8 cellular contexts compared by ENCODE assay signal in genomic region chr16:1983053-1983543, GRCh38. TPM values are rescaled to one million over a fixed set of nuclear protein-coding genes. Genes with fewer than 3 reads are reported as not detected.
DNase-seq lines count a peak whose midpoint lies in the region; ATAC-seq and TF ChIP-seq lines count a peak whose summit lies in the region.

No MANE protein-coding gene starts in this region.

- ATAC-seq in central memory CD8-positive, alpha-beta T cell (replicated peaks; ENCODE audit: extremely low read depth, poor library complexity, severe bottlenecking): no peak
- ATAC-seq in naive thymus-derived CD8-positive, alpha-beta T cell: no peak

- CTCF ChIA-PET in AG04449 (lab: Yijun Ruan, JAX): interaction anchor here (1.3 to 16.4 kb wide), 5 partner anchors 10 to 157 kb away, joined by 3 to 163 read pairs (median 7); partner anchors contain the start of gene TBL3

- no peak overlapping the region for H3K27ac Mint-ChIP-seq in central memory CD8-positive, alpha-beta T cell (ENCODE audit: low read depth)
- H3K27ac Mint-ChIP-seq in naive thymus-derived CD8-positive, alpha-beta T cell: peak overlapping the region in 9 of 10 donors; percentile 10 to 81 (median 67)

- H3K4me1 Mint-ChIP-seq in central memory CD8-positive, alpha-beta T cell: peaks cover 12% of the 10 kb centered on the region
- H3K4me1 Mint-ChIP-seq in naive thymus-derived CD8-positive, alpha-beta T cell: peaks cover 5 to 19% (median 15%) of the 10 kb centered on the region in 4 donors

- H3K4me3 Mint-ChIP-seq in central memory CD8-positive, alpha-beta T cell: peak overlapping the region; percentile 72
- H3K4me3 Mint-ChIP-seq in naive thymus-derived CD8-positive, alpha-beta T cell: peak overlapping the region; percentile 73 to 89 (median 79)

- peak overlapping the region; percentile 71 for H3K4me3 ChIP-seq in AG04449 (ENCODE audit: low read depth, low read length)
- peak overlapping the region; percentile 66 for H3K4me3 ChIP-seq in Jurkat, Clone E6-1 (ENCODE audit: low read length)

- no peaks in the 10 kb centered on the region for H3K9me3 Mint-ChIP-seq in central memory CD8-positive, alpha-beta T cell
- no peaks in the 10 kb centered on the region for H3K9me3 Mint-ChIP-seq in naive thymus-derived CD8-positive, alpha-beta T cell

- peaks cover 14% of the 10 kb centered on the region for H3K27me3 Mint-ChIP-seq in central memory CD8-positive, alpha-beta T cell
- H3K27me3 Mint-ChIP-seq in naive thymus-derived CD8-positive, alpha-beta T cell: peaks cover 1 to 37% (median 10%) of the 10 kb centered on the region in 5 donors

- POLR2A ChIA-PET in AG04449 (lab: Yijun Ruan, JAX): interaction anchor here (0.5 to 3.5 kb wide), 4 partner anchors 12 to 25 kb away, joined by 3 to 23 read pairs (median 6); partner anchors contain the start of genes RPS2 and TBL3
- POLR2A ChIA-PET in naive thymus-derived CD8-positive, alpha-beta T cell (lab: Charles Lee): interaction anchor here (0.7 to 7.3 kb wide), 8 partner anchors 10 to 178 kb away, joined by 3 to 89 read pairs (median 5); partner anchors contain the start of genes NDUFB10, RPS2, TBL3 and TRAF7

- no peak for DNase-seq in AG04449 (ENCODE audit: low read depth, low spot score)
- no peak for DNase-seq in Jurkat, Clone E6-1 (ENCODE audit: low read depth, low spot score)
- DNase-seq in central memory CD8-positive, alpha-beta T cell (ENCODE audit: low spot score in 2 of 2): no peak
- no peak for DNase-seq in naive thymus-derived CD8-positive, alpha-beta T cell
- no peak for DNase-seq in GF-D8 (lab: John Stamatoyannopoulos, UW)
- DNase-seq in T-helper 9 cell: no peak
- DNase-seq in ecto neural progenitor cell (ENCODE audit: low spot score): no peak
- no peak for DNase-seq in NOMO-1 treated with DMSO at 0.1 percent for 48 hours (lab: John Stamatoyannopoulos, UW; ENCODE audit: unreplicated experiment)

- TF ChIP-seq CTCF in AG04449 (IDR thresholded peaks at IDR 0.05; ENCODE audit: insufficient read depth, low read length, missing control alignments): no peak

- peaks cover 27% of the 10 kb centered on the region for H3K36me3 Mint-ChIP-seq in central memory CD8-positive, alpha-beta T cell (ENCODE audit: insufficient read depth)
- H3K36me3 Mint-ChIP-seq in naive thymus-derived CD8-positive, alpha-beta T cell: peaks cover 0 to 29% (median 10%) of the 10 kb centered on the region in 3 donors

RNA-seq across cellular contexts. Expression of gene GFER, which starts 0.9 kb away (rescaled TPM):
- 41.8 TPM for polyA plus RNA-seq in Jurkat, Clone E6-1 (2012; ENCODE audit: insufficient read depth, insufficient read length)
- 10 to 100 TPM; 15.9 to 22.3 TPM for total RNA-seq in naive thymus-derived CD8-positive, alpha-beta T cell
- 10 to 100 TPM; 21.4 to 30.0 (median 26.3) TPM for polyA plus RNA-seq in naive thymus-derived CD8-positive, alpha-beta T cell

RNA-seq across cellular contexts. Expression of gene NOXO1, which starts 1.8 kb away (rescaled TPM):
- polyA plus RNA-seq in Jurkat, Clone E6-1 (2012; ENCODE audit: insufficient read depth, insufficient read length): not detected
- total RNA-seq in naive thymus-derived CD8-positive, alpha-beta T cell: 1 to 10 TPM; 1.3 to 2.3 TPM
- polyA plus RNA-seq in naive thymus-derived CD8-positive, alpha-beta T cell: not detected

RNA-seq across cellular contexts. Expression of gene SYNGR3, which starts 6.7 kb away (rescaled TPM):
- polyA plus RNA-seq in Jurkat, Clone E6-1 (2012; ENCODE audit: insufficient read depth, insufficient read length): 4.3 TPM
- total RNA-seq in naive thymus-derived CD8-positive, alpha-beta T cell: under 1 TPM; 0.60 to 0.77 TPM
- polyA plus RNA-seq in naive thymus-derived CD8-positive, alpha-beta T cell: 1 to 10 TPM in 1 of 3 donors, under 1 TPM in 1, not detected in 1; 0.77 to 1.1 TPM

RNA-seq across cellular contexts. Expression of gene TBL3, which starts 11.2 kb away (rescaled TPM):
- 52.9 TPM for polyA plus RNA-seq in Jurkat, Clone E6-1 (2012; ENCODE audit: insufficient read depth, insufficient read length)
- total RNA-seq in naive thymus-derived CD8-positive, alpha-beta T cell: 10 to 100 TPM; 30.0 to 33.4 TPM
- 10 to 100 TPM; 44.6 to 61.8 (median 52.2) TPM for polyA plus RNA-seq in naive thymus-derived CD8-positive, alpha-beta T cell

RNA-seq across cellular contexts. Expression of gene RNF151, which starts 16.4 kb away (rescaled TPM):
- not detected for polyA plus RNA-seq in Jurkat, Clone E6-1 (2012; ENCODE audit: insufficient read depth, insufficient read length)
- total RNA-seq in naive thymus-derived CD8-positive, alpha-beta T cell: not detected
- not detected for polyA plus RNA-seq in naive thymus-derived CD8-positive, alpha-beta T cell
